ENCODE assay signal across 9 cellular contexts in the genomic region with DNA sequence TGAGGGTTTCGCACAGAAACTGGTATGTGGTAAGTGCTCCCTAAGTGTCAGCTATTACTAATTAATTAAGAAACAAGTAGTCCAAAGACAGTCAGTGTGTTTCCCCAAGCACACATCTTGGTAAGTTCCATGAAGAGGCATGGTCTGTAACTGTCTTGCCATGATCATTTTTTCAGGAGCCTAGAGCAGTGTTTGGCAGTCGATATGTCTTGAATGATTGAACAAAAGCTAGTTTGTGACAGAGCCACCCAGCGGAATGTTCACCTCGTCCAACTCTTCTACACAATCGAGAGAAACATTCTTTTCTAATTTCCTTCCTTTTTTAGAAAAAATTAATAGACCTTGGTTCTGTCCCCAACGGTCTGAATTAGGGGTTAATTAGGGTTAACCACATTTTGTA. TPM values are rescaled to one million over a fixed set of nuclear protein-coding genes. Genes with fewer than 3 reads are reported as not detected.
DNase-seq lines count a peak whose midpoint lies in the region; ATAC-seq, FAIRE-seq and TF ChIP-seq lines count a peak whose summit lies in the region.
"Had no signal": no experiment of that assay in that cellular context is flagged by ENCODE, and none has a peak within 500 bp of the region (broad histone marks: within the 10 kb centered on the region; RNA-seq: fewer than 3 reads in every experiment).

No MANE protein-coding gene starts in this region.

- peak overlapping the region; percentile 59 for H3K4me3 Mint-ChIP-seq in memory B cell

- peak overlapping the region; percentile 31 for H3K4me3 ChIP-seq in adipocyte (ENCODE audit: low read length)
- H3K4me3 ChIP-seq in WERI-Rb-1 (ENCODE audit: low read depth, low read length): no peak overlapping the region
- H3K4me3 ChIP-seq: prostate gland had no signal

- DNase-seq in A172 (ENCODE audit: low spot score) (peak; percentile 6), adipocyte (ENCODE audit: low read depth) (no peak), memory B cell (ENCODE audit: low spot score in 2 of 2) (no peak), GM12892 (ENCODE audit: insufficient read length) (no peak), inferior parietal cortex (ENCODE audit: extremely low spot score) (no peak), WERI-Rb-1 (no peak)

- no peak overlapping the region for H3K27ac ChIP-seq in WERI-Rb-1
- H3K27ac ChIP-seq: prostate gland had no signal

- peaks cover 13% of the 10 kb centered on the region for H3K4me1 ChIP-seq in adipocyte (ENCODE audit: control insufficient read depth, insufficient read depth, low read length)
- H3K4me1 ChIP-seq: prostate gland had no signal

- FAIRE-seq in GM12892 (lab: Jason Lieb, UNC): no peak

- TF ChIP-seq CTCF in WERI-Rb-1 (IDR thresholded peaks at IDR 0.05; ENCODE audit: low read depth, low read length): no peak

- H3K9me3 ChIP-seq in adipocyte (ENCODE audit: control insufficient read depth, low read length): peaks cover 18% of the 10 kb centered on the region
- H3K9me3 ChIP-seq in WERI-Rb-1 (ENCODE audit: severe bottlenecking): peaks cover 14% of the 10 kb centered on the region
- H3K9me3 ChIP-seq: prostate gland had no signal

- H3K36me3 Mint-ChIP-seq in memory B cell: peaks cover 2% of the 10 kb centered on the region

- peaks cover 8% of the 10 kb centered on the region for H3K9me3 Mint-ChIP-seq in memory B cell

- peak; percentile 16 for ATAC-seq in HG03066 (IDR thresholded peaks at IDR 0.05; ENCODE audit: low read depth, unreplicated experiment)
- no peak for ATAC-seq in memory B cell (ENCODE audit: low read depth)
- ATAC-seq in GM19324 (IDR thresholded peaks at IDR 0.05; ENCODE audit: low FRiP score, unreplicated experiment): no peak

- H3K27me3 ChIP-seq in adipocyte (replicated peaks; ENCODE audit: control insufficient read depth, insufficient read depth, low read length) (no peaks in the 10 kb centered on the region), WERI-Rb-1 (ENCODE audit: insufficient read depth, low read depth, severe bottlenecking) (no peaks in the 10 kb centered on the region)

- peaks cover 2% of the 10 kb centered on the region for H3K27me3 Mint-ChIP-seq in memory B cell

- peak overlapping the region; percentile 93 for H3K27ac Mint-ChIP-seq in memory B cell

- H3K4me1 Mint-ChIP-seq in memory B cell: peaks cover 12% of the 10 kb centered on the region

- H3K36me3 ChIP-seq in adipocyte (ENCODE audit: control insufficient read depth, insufficient read depth, low read length, severe bottlenecking) (no peaks in the 10 kb centered on the region), WERI-Rb-1 (no peaks in the 10 kb centered on the region)
- H3K36me3 ChIP-seq: prostate gland had no signal

- TF ChIP-seq POLR2A in GM12892 (IDR thresholded peaks at IDR 0.05; ENCODE audit: low read depth, low read length): no peak

- peak overlapping the region; percentile 71 for H3K9ac ChIP-seq in adipocyte (ENCODE audit: low read length)

RNA-seq across cellular contexts. Expression of a gene that starts 57.5 kb away (rescaled TPM):
- total RNA-seq in A172 (2014; rRNA removed; shearing (Covaris generic)): 511 and 651 TPM in 2 replicates
- 1,700 TPM for polyA plus RNA-seq in GM12892 (2012; ENCODE audit: missing spikeins)
